In genomic region chr6:131362696-131363095, GRCh38 we compare ENCODE assay signal across 8 cellular contexts.
"Had no signal": no experiment of that assay in that cellular context is flagged by ENCODE, and none has a peak within 500 bp of the region (broad histone marks: within the 10 kb centered on the region; RNA-seq: fewer than 3 reads in every experiment).

No MANE protein-coding gene starts in this region.

- H3K36me3 ChIP-seq: HAP-1 had no signal

- H3K4me1 ChIP-seq: HAP-1 had no signal

- ATAC-seq: HCT116, K562 had no signal

- DNase-seq: GOT3, H7, HFFc6, IMR-90, KG1 had no signal

- H3K9me3 ChIP-seq: HAP-1 had no signal

- H3K4me3 ChIP-seq: HAP-1, K562 had no signal
